In genomic region chr2:163266772-163267171, GRCh38 we compare ENCODE assay signal across 17 cellular contexts.
A peak's percentile ranks its signal among the peaks of the same experiment; 100 is the strongest.
DNase-seq lines count a peak whose midpoint lies in the region; ATAC-seq and TF ChIP-seq lines count a peak whose summit lies in the region.
"Had no signal": no experiment of that assay in that cellular context is flagged by ENCODE, and none has a peak within 500 bp of the region (broad histone marks: within the 10 kb centered on the region; RNA-seq: fewer than 3 reads in every experiment).

No MANE protein-coding gene starts in this region.

- DNase-seq in cardiac muscle cell (ENCODE audit: low read depth in 1 of 2, low spot score in 1 of 2) (peak in 1 of 2 donors; percentile 90), Right ventricle myocardium superior (no peak), fibroblast of the aortic adventitia (ENCODE audit: low read depth) (peak; percentile 97), UCSD-AML1 (lab: John Stamatoyannopoulos, UW; ENCODE audit: unreplicated experiment) (no peak), NCI-H2081 treated with DMSO at 0.1 percent for 48 hours (lab: John Stamatoyannopoulos, UW) (no peak)
- DNase-seq in stimulated activated CD4-positive, alpha-beta T cell treated with anti-CD3 and anti-CD28 coated beads, Interleukin-4, amount 100 ng/mL, for 1 hour = no peak
- no peak for DNase-seq in stimulated activated naive CD4-positive, alpha-beta T cell (lab: John Stamatoyannopoulos, UW)
- DNase-seq: activated CD4-positive, alpha-beta T cell treated with anti-CD3 and anti-CD28 coated beads for 48 hours; activated effector memory CD4-positive, alpha-beta T cell treated with anti-CD3 and anti-CD28 coated beads, Interleukin-2, amount 50 U/mL, for 16 hours; AML-193; colonic mucosa; heart left ventricle; NCI-H1105; NCI-H526 treated with DMSO at 0.1 percent for 48 hours; ovary; stimulated activated CD4-positive, alpha-beta T cell treated with anti-CD3 and anti-CD28 coated beads, Interleukin-4, amount 100 ng/mL, for 4 hours had no signal

- ATAC-seq in Right ventricle myocardium superior (ENCODE audit: poor library complexity) (no peak), SK-N-SH treated with all-trans-retinoic acid at 6 μM for 48 hours (no peak)
- ATAC-seq: heart left ventricle had no signal

- H3K36me3 ChIP-seq in cardiac muscle cell = no peaks in the 10 kb centered on the region
- H3K36me3 ChIP-seq: colonic mucosa, heart left ventricle, ovary had no signal

- no peaks in the 10 kb centered on the region for H3K27me3 ChIP-seq in cardiac muscle cell
- H3K27me3 ChIP-seq: colonic mucosa, heart left ventricle, ovary had no signal

- no peaks in the 10 kb centered on the region for H3K4me1 ChIP-seq in cardiac muscle cell (ENCODE audit: low read depth)
- H3K4me1 ChIP-seq: colonic mucosa, heart left ventricle had no signal

- H3K4me3 ChIP-seq in cardiac muscle cell (no peak overlapping the region), fibroblast of the aortic adventitia (ENCODE audit: low read depth, low read length) (no peak overlapping the region)
- H3K4me3 ChIP-seq: colonic mucosa, heart left ventricle, ovary had no signal

- H3K9me3 ChIP-seq in cardiac muscle cell (ENCODE audit: low read depth) = no peaks in the 10 kb centered on the region
- H3K9me3 ChIP-seq: colonic mucosa, ovary had no signal

- no peak overlapping the region for H3K27ac ChIP-seq in cardiac muscle cell
- H3K27ac ChIP-seq: colonic mucosa, heart left ventricle, ovary had no signal

- intact Hi-C loops in Right ventricle myocardium superior (cut with DNase I) = no loop called here

- TF ChIP-seq CTCF in cardiac muscle cell (IDR thresholded peaks at IDR 0.05; ENCODE audit: low read depth, low read length) (peak; percentile 13), fibroblast of the aortic adventitia (IDR thresholded peaks at IDR 0.05; ENCODE audit: insufficient read depth, low read length) (no peak)

TF ChIP-seq in SK-N-SH treated with all-trans-retinoic acid at 6 μM for 48 hours, 23 proteins besides CTCF, POLR2A, EP300 and RAD21:
- TF ChIP-seq BACH2 (CRISPR knock-in tag; IDR thresholded peaks at IDR 0.05; ENCODE audit: borderline replicate concordance) (no peak), PPARA (CRISPR knock-in tag; IDR thresholded peaks at IDR 0.05; ENCODE audit: borderline replicate concordance) (no peak), ZNF8 (CRISPR knock-in tag; IDR thresholded peaks at IDR 0.05) (0 out of 2 replicates have a peak, but pooled peaks have one; percentile 35), CSRNP3 (CRISPR knock-in tag; IDR thresholded peaks at IDR 0.05) (no peak)
